13 cellular contexts compared by ENCODE assay signal in the genomic region with DNA sequence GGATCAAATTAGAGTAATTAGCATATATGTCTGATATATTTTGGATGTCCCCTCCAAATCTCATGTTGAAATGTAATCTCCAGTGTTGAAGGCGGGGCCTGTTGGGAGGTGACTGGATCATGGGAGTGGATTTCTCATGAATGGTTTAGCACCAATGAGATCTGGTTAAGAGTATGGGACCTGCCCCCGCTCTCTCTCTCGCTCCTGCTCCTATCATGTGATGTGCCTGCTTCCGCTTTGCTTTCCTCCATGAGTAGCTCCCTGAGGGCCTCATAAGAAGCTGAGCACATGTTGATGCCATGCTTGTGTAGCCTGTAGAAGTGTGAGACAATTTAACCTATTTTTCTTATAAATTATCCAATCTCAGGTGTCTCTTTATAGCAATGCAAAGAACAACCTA.
DNase-seq lines count a peak whose midpoint lies in the region; ATAC-seq and TF ChIP-seq lines count a peak whose summit lies in the region.
"Had no signal": no experiment of that assay in that cellular context is flagged by ENCODE, and none has a peak within 500 bp of the region (broad histone marks: within the 10 kb centered on the region; RNA-seq: fewer than 3 reads in every experiment).

No MANE protein-coding gene starts in this region.

- H3K4ac ChIP-seq in H9 (ENCODE audit: low read depth, low read length): no peak overlapping the region

- TF ChIP-seq CTCF in H9 (conservative IDR thresholded peaks at IDR 0.05) (no peak), Panc1 (IDR thresholded peaks at IDR 0.05) (no peak)

- no peak overlapping the region for H3K18ac ChIP-seq in H9 (ENCODE audit: insufficient read length, low read depth, low read length)

- H3K4me3 Mint-ChIP-seq in H9: no peak overlapping the region
- H3K4me3 Mint-ChIP-seq: CD4-positive, alpha-beta memory T cell had no signal

- H2AFZ ChIP-seq in H9 (ENCODE audit: low read length): no peak overlapping the region

- WGBS in H9 (ENCODE audit: extremely low coverage, insufficient read length, low lambda C conversion rate): no CpG with 5 or more reads among the region's 4 CpGs

- H3K56ac ChIP-seq in H9 (ENCODE audit: insufficient read length, low read depth, low read length): no peak overlapping the region

- no peaks in the 10 kb centered on the region for H3K27me3 Mint-ChIP-seq in H9 (ENCODE audit: low read depth)

- H4K91ac ChIP-seq in H9 (ENCODE audit: insufficient read length, low read depth, low read length): no peak overlapping the region

- ATAC-seq in Panc1 (0 out of 2 replicates have a peak, but pooled peaks have one; percentile 38), HG02610 (IDR thresholded peaks at IDR 0.05; ENCODE audit: unreplicated experiment) (no peak)
- ATAC-seq: GM12878, HepG2 had no signal

- no peak overlapping the region for H2BK120ac ChIP-seq in H9 (ENCODE audit: low read depth, low read length, poor library complexity, severe bottlenecking)

- no peak overlapping the region for H2BK15ac ChIP-seq in H9 (ENCODE audit: low read depth, low read length)

- no peak overlapping the region for H3K9ac ChIP-seq in H9 (ENCODE audit: extremely low read depth, insufficient read length, low read length)

- H3K4me3 ChIP-seq in Panc1 (ENCODE audit: low read depth in 2 of 2, low read length in 2 of 2): no peak overlapping the region
- H3K4me3 ChIP-seq: A549, GM12878 had no signal

- CTCF ChIA-PET in Panc1 (lab: Charles Lee): no interaction called here

- intact Hi-C loops in Panc1 (cut with micrococcal nuclease; ENCODE audit: unreplicated experiment): no loop called here

- peaks cover 9% of the 10 kb centered on the region for H3K79me1 ChIP-seq in H9 (ENCODE audit: insufficient read depth, low read depth, low read length, poor library complexity, severe bottlenecking)

- H3K27me3 ChIP-seq in H9 (ENCODE audit: insufficient read depth, low read length): no peaks in the 10 kb centered on the region
- no peaks in the 10 kb centered on the region for H3K27me3 ChIP-seq in Panc1 (ENCODE audit: control insufficient read depth, insufficient read depth, low read length)

- H2BK5ac ChIP-seq in H9 (ENCODE audit: insufficient read length, low read length): no peak overlapping the region

- no peak overlapping the region for H3K4me2 ChIP-seq in H9 (ENCODE audit: insufficient read depth, insufficient read length, low read length)
- H3K4me2 ChIP-seq: A549 had no signal

- no peak overlapping the region for H3K23ac ChIP-seq in H9 (ENCODE audit: insufficient read length, low read depth, low read length)

- H3K27ac Mint-ChIP-seq in H9: peak overlapping the region in 2 of 3 experiments; percentile 36 to 83; a peak in 3 of 7 replicates
- H3K27ac Mint-ChIP-seq: CD4-positive, alpha-beta memory T cell had no signal

- H3K14ac ChIP-seq in H9 (ENCODE audit: insufficient read depth, low read length): no peak overlapping the region

- H3T11ph ChIP-seq in H9 (ENCODE audit: low read length): no peak overlapping the region

- H3K79me2 ChIP-seq in H9 (ENCODE audit: insufficient read depth, low read length): peaks cover 21% of the 10 kb centered on the region

- H3K4me1 ChIP-seq in H9 (ENCODE audit: insufficient read depth, low read length): no peaks in the 10 kb centered on the region; the same call in 1 of the 2 replicates
- H3K4me1 ChIP-seq in Panc1 (ENCODE audit: control insufficient read depth, insufficient read depth, low read length): no peaks in the 10 kb centered on the region
- H3K4me1 ChIP-seq: BE2C had no signal

- H2AK5ac ChIP-seq in H9 (ENCODE audit: insufficient read length, low read length): no peak overlapping the region

- peaks cover 4% of the 10 kb centered on the region; the same call in 1 of the 2 replicates for H3K36me3 ChIP-seq in Panc1 (ENCODE audit: control insufficient read depth, insufficient read depth, low read length)
- H3K36me3 ChIP-seq: BE2C had no signal

- peaks cover 11% of the 10 kb centered on the region in 2 experiments for H3K4me1 Mint-ChIP-seq in H9
- H3K4me1 Mint-ChIP-seq: CD4-positive, alpha-beta memory T cell had no signal

- H3K36me3 Mint-ChIP-seq in H9 (ENCODE audit: insufficient read depth in 1 of 3, low read depth in 3 of 3): peaks cover 26 to 45% (median 29%) of the 10 kb centered on the region in 3 experiments; a peak in 6 of 7 replicates
- H3K36me3 Mint-ChIP-seq: CD4-positive, alpha-beta memory T cell had no signal

- H3K9me3 ChIP-seq in H9 (ENCODE audit: control insufficient read depth, low read depth, low read length) (no peaks in the 10 kb centered on the region), Panc1 (ENCODE audit: control insufficient read depth, insufficient read depth, low read depth, low read length) (no peaks in the 10 kb centered on the region)
- H3K9me3 ChIP-seq: A549, BE2C had no signal

- DNase-seq in H9 (no peak), Panc1 (ENCODE audit: low read depth, low spot score) (no peak), epithelial cell of prostate (ENCODE audit: low read depth, low spot score) (no peak), NCI-H524 (lab: John Stamatoyannopoulos, UW) (no peak), kidney glomerular epithelial cell (lab: John Stamatoyannopoulos, UW) (no peak)
- DNase-seq: BE2C; CD4-positive, alpha-beta memory T cell; DMS79 had no signal

- no TSS peak for BruUV-seq in Panc1 (replicated peaks; lab: Mats Ljungman, UMichigan)

- POLR2A ChIA-PET in Panc1 (lab: Charles Lee): no interaction called here

- in situ Hi-C loops in Panc1 (cut with HindIII; ENCODE audit: low pct_unique_long_range_greater_than_20kb, low sequenced_read_pairs): no loop called here

- H3K9me3 Mint-ChIP-seq in H9: no peaks in the 10 kb centered on the region

- H3K27ac ChIP-seq in H9 (ENCODE audit: insufficient read length, low read depth, low read length) (no peak overlapping the region), Panc1 (ENCODE audit: low read length) (no peak overlapping the region), epithelial cell of prostate (peak overlapping the region; percentile 81)
- H3K27ac ChIP-seq: A549, C4-2B had no signal

- no peaks in the 10 kb centered on the region for H4K20me1 ChIP-seq in H9 (ENCODE audit: control insufficient read depth, insufficient read depth, insufficient read length)

- no peak overlapping the region for H4K5ac ChIP-seq in H9 (ENCODE audit: insufficient read length, low read depth, low read length)

- no peak overlapping the region for H2BK12ac ChIP-seq in H9 (ENCODE audit: insufficient read length, low read depth, low read length)

- no peaks in the 10 kb centered on the region for H3K23me2 ChIP-seq in H9 (ENCODE audit: insufficient read length, low read depth, low read length, poor library complexity, severe bottlenecking)

- no peak overlapping the region for H4K8ac ChIP-seq in H9 (replicated peaks; ENCODE audit: insufficient read length, low read depth, low read length)

- H2BK20ac ChIP-seq in H9 (ENCODE audit: low read depth, low read length, poor library complexity, severe bottlenecking): no peak overlapping the region
